ENCODE assay signal across 26 cellular contexts in genomic region chr5:1873242-1873959, GRCh38. TPM values are rescaled to one million over a fixed set of nuclear protein-coding genes. Genes with fewer than 3 reads are reported as not detected.
DNase-seq lines count a peak whose midpoint lies in the region; ATAC-seq, FAIRE-seq and TF ChIP-seq lines count a peak whose summit lies in the region.
"Had no signal": no experiment of that assay in that cellular context is flagged by ENCODE, and none has a peak within 500 bp of the region (broad histone marks: within the 10 kb centered on the region; RNA-seq: fewer than 3 reads in every experiment).

No MANE protein-coding gene starts in this region.

- H3K18ac ChIP-seq in H1 (ENCODE audit: extremely low read depth, low read length) = peak overlapping the region; percentile 7; the same call in 1 of the 2 replicates

- H2BK5ac ChIP-seq in H1 (ENCODE audit: low read depth, low read length) = no peak overlapping the region

- H3K23me2 ChIP-seq in H1 (ENCODE audit: low read depth, low read length) = peaks cover 15% of the 10 kb centered on the region

- H4K5ac ChIP-seq in H1 (ENCODE audit: insufficient read length, low read depth, low read length) = no peak overlapping the region

- CTCF ChIA-PET in H1 (lab: Charles Lee; ENCODE audit: partially characterized antibody) = interaction anchor here (1.1 to 1.2 kb wide), 3 partner anchors 19 to 170 kb away, joined by 3 read pairs; no protein-coding TSS in a partner anchor

- no peak overlapping the region for H2BK20ac ChIP-seq in H1 (ENCODE audit: low read length)

- no peak for FAIRE-seq in H1 (lab: Jason Lieb, UNC)
- FAIRE-seq: G401.6, GM12892, HTR-8/SVneo had no signal

- no peak overlapping the region for H2BK12ac ChIP-seq in H1 (ENCODE audit: low read depth, low read length)

- H3K4ac ChIP-seq in H1 (replicated peaks; ENCODE audit: insufficient read length, low read depth, low read length) = no peak overlapping the region

- no peaks in the 10 kb centered on the region for H3K79me2 ChIP-seq in H1 (ENCODE audit: control insufficient read depth in 1 of 2, insufficient read depth in 2 of 2, low read length in 2 of 2)

- H3K27me3 ChIP-seq in cardiac muscle cell = peaks cover 56% of the 10 kb centered on the region
- H3K27me3 ChIP-seq in H1 (replicated peaks in 1 of 4; ENCODE audit: control insufficient read depth in 3 of 4, extremely low read depth in 1 of 4, insufficient read depth in 3 of 4, low read length in 3 of 4) = peaks cover 39 to 69% (median 61%) of the 10 kb centered on the region in 4 experiments
- peaks cover 10 to 86% (median 66%) of the 10 kb centered on the region in 3 donors for H3K27me3 ChIP-seq in stomach

- H3K4me3 ChIP-seq in cardiac muscle cell = no peak overlapping the region
- no peak overlapping the region for H3K4me3 ChIP-seq in H1 (ENCODE audit: extremely low read depth in 1 of 4, insufficient read depth in 2 of 4, low read depth in 3 of 4, low read length in 4 of 4)
- no peak overlapping the region for H3K4me3 ChIP-seq in stomach
- H3K4me3 ChIP-seq: BLaER1 treated with 17β-estradiol and CSF1 and Interleukin-3, amounts not matched to agents 10 nM and 100 nM; Peyer's patch had no signal

- H2AK5ac ChIP-seq in H1 (ENCODE audit: low read depth, low read length) = no peak overlapping the region

- H2BK15ac ChIP-seq in H1 (ENCODE audit: low read length) = no peak overlapping the region

- H3K36me3 ChIP-seq in cardiac muscle cell (peaks cover 10% of the 10 kb centered on the region), H1 (ENCODE audit: control insufficient read depth in 2 of 4, insufficient read depth in 4 of 4, low read length in 3 of 4) (peaks cover 0 to 9% (median 0%) of the 10 kb centered on the region in 4 experiments; a peak in 1 of 8 replicates), stomach (no peaks in the 10 kb centered on the region)
- H3K36me3 ChIP-seq: BLaER1 treated with 17β-estradiol and CSF1 and Interleukin-3, amounts not matched to agents 10 nM and 100 nM; Peyer's patch had no signal

- TF ChIP-seq POLR2A in H1 (IDR thresholded peaks at IDR 0.05; ENCODE audit: control extremely low read depth in 1 of 2, low read depth in 2 of 2, low read length in 2 of 2) = no peak
- TF ChIP-seq POLR2A in stomach (IDR thresholded peaks at IDR 0.05) = no peak

- H3K56ac ChIP-seq in H1 (replicated peaks; ENCODE audit: insufficient read length, low read depth, low read length) = no peak overlapping the region

- no peak overlapping the region for H3K9ac ChIP-seq in H1 (replicated peaks in 1 of 4; ENCODE audit: extremely low read depth in 1 of 4, low read depth in 3 of 4, low read length in 3 of 4)
- H3K9ac ChIP-seq: BLaER1 treated with 17β-estradiol and CSF1 and Interleukin-3, amounts not matched to agents 10 nM and 100 nM had no signal

- POLR2A ChIA-PET in H1 (lab: Charles Lee; ENCODE audit: partially characterized antibody) = interaction anchor here (0.9 to 1.4 kb wide), 3 partner anchors 10 to 359 kb away, joined by 3 read pairs; partner anchors contain the start of gene IRX4

- no peak overlapping the region for H4K91ac ChIP-seq in H1 (replicated peaks; ENCODE audit: insufficient read length, low read length)

- no peak overlapping the region for H3K23ac ChIP-seq in H1 (ENCODE audit: insufficient read length)

- no peak overlapping the region for H2BK120ac ChIP-seq in H1 (replicated peaks; ENCODE audit: low read depth, low read length)

- H3K9me3 ChIP-seq in cardiac muscle cell (ENCODE audit: low read depth) (no peaks in the 10 kb centered on the region), H1 (ENCODE audit: insufficient read depth in 2 of 2, low read depth in 1 of 2, low read length in 1 of 2) (peaks cover 4 to 6% of the 10 kb centered on the region in 2 experiments; a peak in 1 of 4 replicates), stomach (no peaks in the 10 kb centered on the region)
- H3K9me3 ChIP-seq: Caco-2, Peyer's patch had no signal

- TF ChIP-seq EP300 in H1 (IDR thresholded peaks at IDR 0.05; ENCODE audit: borderline replicate concordance in 1 of 2, low read depth in 2 of 2, low read length in 2 of 2) (no peak), stomach (IDR thresholded peaks at IDR 0.05) (no peak)

- no peak for TF ChIP-seq CTCF in cardiac muscle cell (IDR thresholded peaks at IDR 0.05; ENCODE audit: low read depth, low read length)
- TF ChIP-seq CTCF in H1 (IDR thresholded peaks at IDR 0.05; ENCODE audit: control extremely low read depth in 1 of 3, insufficient read depth in 1 of 3, low read depth in 1 of 3, low read length in 3 of 3) = no peak
- no peak for TF ChIP-seq CTCF in stomach (IDR thresholded peaks at IDR 0.05)

- H3K4me1 ChIP-seq in cardiac muscle cell (ENCODE audit: low read depth) (peaks cover 47% of the 10 kb centered on the region), H1 (replicated peaks in 1 of 4; ENCODE audit: control insufficient read depth in 3 of 4, insufficient read depth in 4 of 4, low read length in 3 of 4) (peaks cover under 1 to 25% (median 7%) of the 10 kb centered on the region in 4 experiments; a peak in 6 of 7 replicates), stomach (peaks cover 8 to 31% (median 21%) of the 10 kb centered on the region in 4 donors)
- H3K4me1 ChIP-seq: Caco-2 had no signal

- intact Hi-C loops in Right ventricle myocardium inferior (cut with DNase I) (no loop called here), stomach (cut with DNase I; ENCODE audit: low total_unique reads) (no loop called here)

- no peak overlapping the region; a peak in 1 of 4 replicates for H3K4me2 ChIP-seq in H1 (ENCODE audit: insufficient read depth in 1 of 2, low read depth in 2 of 2, low read length in 2 of 2)

- H2AFZ ChIP-seq in H1 (ENCODE audit: low read length) = no peak overlapping the region

- no peak overlapping the region for H3K14ac ChIP-seq in H1 (ENCODE audit: insufficient read length)

- peak overlapping the region; percentile 92 for H3K27ac ChIP-seq in cardiac muscle cell
- H3K27ac ChIP-seq in H1 (ENCODE audit: low read depth, low read length) = no peak overlapping the region
- no peak overlapping the region for H3K27ac ChIP-seq in stomach
- H3K27ac ChIP-seq: 22Rv1; BLaER1 treated with 17β-estradiol and CSF1 and Interleukin-3, amounts not matched to agents 10 nM and 100 nM; Peyer's patch had no signal

- no peak overlapping the region for H4K8ac ChIP-seq in H1 (ENCODE audit: extremely low read depth, insufficient read depth, low read length)

- H3K79me1 ChIP-seq in H1 (ENCODE audit: low read depth, low read length) = peaks cover 4% of the 10 kb centered on the region; the same call in 1 of the 2 replicates

- 63% methylated on average over 11 of the region's 13 CpGs; no CpG with 5 or more reads in 1 of the 2 experiments for WGBS in H1 (ENCODE audit: extremely low coverage in 1 of 2, insufficient coverage in 1 of 2, insufficient read length in 1 of 2, insufficient replicate concordance in 2 of 2, low coverage in 1 of 2, low lambda C conversion rate in 2 of 2, missing lambda C conversion rate in 1 of 2), 2 experiments
- WGBS in stomach, 5 donors = 18 to 23% (median 21%) methylated on average over 13 of the region's 13 CpGs

- peaks cover 0 to 17% of the 10 kb centered on the region in 2 experiments for H4K20me1 ChIP-seq in H1 (replicated peaks in 1 of 2; ENCODE audit: control insufficient read depth in 1 of 2, insufficient read depth in 2 of 2, low read length in 2 of 2)

- ATAC-seq in Right ventricle myocardium inferior = no peak
- ATAC-seq: HCT116 had no signal

- TF ChIP-seq RAD21 in H1 (IDR thresholded peaks at IDR 0.05 in 1 of 2, conservative IDR thresholded peaks at IDR 0.05 in 1 of 2; ENCODE audit: low read depth in 2 of 2, low read length in 2 of 2) = no peak

- DNase-seq in DMS79 treated with DMSO at 0.1 percent for 48 hours (lab: John Stamatoyannopoulos, UW) (peak; percentile 39), DMS79 (lab: John Stamatoyannopoulos, UW) (no peak), cardiac muscle cell (ENCODE audit: low read depth in 1 of 2, low spot score in 1 of 2) (peak in 1 of 2 donors; percentile 57), Right ventricle myocardium inferior (ENCODE audit: missing footprints) (no peak), H1 (ENCODE audit: low read depth in 1 of 2, low spot score in 2 of 2) (no peak), stomach (peak; percentile 76), nucleus accumbens (lab: John Stamatoyannopoulos, UW) (no peak)
- no peak for DNase-seq in activated CD4-positive, alpha-beta T cell treated with anti-CD3 and anti-CD28 coated beads for 48 hours
- DNase-seq: ACHN; Caco-2; CD4-positive, alpha-beta memory T cell; DMS 273 treated with DMSO at 0.1 percent for 48 hours; GOT3; KG1; NCI-H1092 treated with DMSO at 0.1 percent for 48 hours; NCI-H1694 treated with DMSO at 0.1 percent for 48 hours; NCI-H2081 treated with DMSO at 0.1 percent for 48 hours; NCI-H446 treated with DMSO at 0.1 percent for 48 hours; NCI-H526 treated with DMSO at 0.1 percent for 48 hours had no signal

TF ChIP-seq in H1, 55 proteins besides CTCF, POLR2A, EP300 and RAD21:
- TF ChIP-seq MAFK (IDR thresholded peaks at IDR 0.05; ENCODE audit: low read depth, low read length) (no peak), TAF1 (IDR thresholded peaks at IDR 0.05; ENCODE audit: low read depth, low read length) (no peak), YY1 (IDR thresholded peaks at IDR 0.05; ENCODE audit: low read depth, low read length) (no peak), PHF8 (conservative IDR thresholded peaks at IDR 0.05; ENCODE audit: low read depth, low read length) (no peak), GABPA (IDR thresholded peaks at IDR 0.05; ENCODE audit: borderline replicate concordance, insufficient read depth, low read length) (no peak), SP4 (IDR thresholded peaks at IDR 0.05; ENCODE audit: low read length) (no peak), SP1 (IDR thresholded peaks at IDR 0.05; ENCODE audit: low read depth, low read length) (no peak), EZH2 (IDR thresholded peaks at IDR 0.05; ENCODE audit: low read depth, low read length, severe bottlenecking) (no peak), TBP (IDR thresholded peaks at IDR 0.05; ENCODE audit: low read depth, low read length) (no peak), RNF2 (IDR thresholded peaks at IDR 0.05; ENCODE audit: borderline replicate concordance, low read depth, low read length, missing control alignments, poor library complexity, severe bottlenecking) (no peak)

RNA-seq across cellular contexts. Expression of gene IRX4, which starts 9.3 kb away (rescaled TPM):
- total RNA-seq in cardiac muscle cell (284 and 308 TPM in 2 replicates), Right ventricle myocardium inferior (17.6 TPM), stomach (not detected)
- polyA plus RNA-seq in cardiac muscle cell (208 and 257 TPM in 2 replicates), H1 (2011; rRNA removed) (0.45 and 0.97 TPM in 2 replicates), stomach (10 to 100 TPM in 1 of 3 donors, not detected in 2; 14.8 TPM)
- 0.82 and 1.2 TPM in 2 replicates for total RNA-seq in H1 (2021; fragmentation: NEBNext Ultra II Directional; extraction: Animal tissue kit (Norgen Biotek cat#: 25700))
- polyA plus RNA-seq in H1 (2011; cell fraction: cytosol; rRNA removed) = 0.87 TPM
- 1.8 TPM for polyA plus RNA-seq in H1 (2011; cell fraction: nucleus; rRNA removed)
- polyA plus RNA-seq in H1 (2012, experiment 1 of 2) = 0.40 to 1.2 TPM (median 1.1 TPM) in 4 replicates
- 1.1 TPM for polyA plus RNA-seq in H1 (2012, experiment 2 of 2)
- polyA plus RNA-seq in H1 (2013, experiment 1 of 2) = 1.0 TPM
- polyA plus RNA-seq in H1 (2013, experiment 2 of 2) = 0.75 TPM
- polyA minus RNA-seq in H1 (2011; rRNA and poly(A)+ RNA removed) = 0.16 and 0.44 TPM in 2 replicates
- 0.95 TPM for polyA minus RNA-seq in H1 (2011; cell fraction: cytosol; rRNA and poly(A)+ RNA removed)
- polyA minus RNA-seq in H1 (2011; cell fraction: nucleus; rRNA and poly(A)+ RNA removed) = 0.50 TPM
- total RNA-seq: Caco-2; CD4-positive, alpha-beta memory T cell; Peyer's patch had no signal
- polyA plus RNA-seq: CD4-positive, alpha-beta memory T cell had no signal

Comparison
In these comparisons a context has a peak if more than half of its experiments do, and no peak if none do; other contexts are left out.
1. DNase-seq: peak in DMS79 treated with DMSO at 0.1 percent for 48 hours (single experiment) and stomach (single experiment); none in DMS79 (single experiment), Right ventricle myocardium inferior (single experiment), H1 (0 of 2), nucleus accumbens (0 of 56) and activated CD4-positive, alpha-beta T cell treated with anti-CD3 and anti-CD28 coated beads for 48 hours (single experiment).
2. RNA of gene IRX4, which starts 9.3 kb away (total RNA-seq): 284 to 308 TPM in cardiac muscle cell; 17.6 TPM in Right ventricle myocardium inferior (single experiment), 0.82 to 1.2 TPM in H1 and not detected in stomach; every median in the first group is over 10 times any median in the second.